In the genomic region with DNA sequence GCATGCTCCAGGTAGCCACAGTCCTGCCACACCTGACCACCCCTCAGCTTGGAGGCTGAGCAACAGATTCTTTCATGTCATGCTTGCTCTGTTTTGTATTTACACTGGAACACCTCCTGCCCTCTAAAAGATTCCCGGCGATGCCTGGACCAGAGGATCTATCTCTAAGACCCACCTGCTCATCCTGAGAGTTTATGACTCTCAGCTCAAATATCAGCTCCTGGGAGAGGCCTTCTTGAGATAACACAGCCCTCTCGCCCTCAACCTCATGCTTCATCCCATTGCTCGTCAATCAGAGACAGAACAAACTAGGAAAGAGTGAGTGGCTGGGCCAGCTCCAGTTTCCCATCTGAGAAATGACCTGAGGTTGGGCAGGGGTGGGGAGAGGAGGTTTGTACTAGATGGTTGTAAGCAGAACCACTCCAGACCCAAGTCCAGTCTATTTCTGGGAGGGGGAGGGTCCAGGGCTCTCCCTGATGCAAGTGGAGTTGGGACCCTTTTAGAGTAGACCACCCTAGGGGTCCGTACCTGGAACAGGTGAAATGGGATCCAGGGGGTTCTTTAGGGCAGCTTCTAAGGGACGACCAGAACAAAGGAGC, we compare ENCODE assay signal across 23 cellular contexts.
DNase-seq lines count a peak whose midpoint lies in the region; ATAC-seq, FAIRE-seq and TF ChIP-seq lines count a peak whose summit lies in the region.
"Had no signal": no experiment of that assay in that cellular context is flagged by ENCODE, and none has a peak within 500 bp of the region (broad histone marks: within the 10 kb centered on the region; RNA-seq: fewer than 3 reads in every experiment).

No MANE protein-coding gene starts in this region.

- no peaks in the 10 kb centered on the region for H3K9me1 ChIP-seq in K562 (ENCODE audit: control insufficient read depth, insufficient read depth, low read length)

- TF ChIP-seq RAD21 in K562 (CRISPR knock-in tag; conservative IDR thresholded peaks at IDR 0.05 in 1 of 2, IDR thresholded peaks at IDR 0.05 in 1 of 2), result no peak

- H3K4me2 ChIP-seq in Karpas-422 (ENCODE audit: low read depth, low read length, poor library complexity, severe bottlenecking) (no peak overlapping the region), K562 (ENCODE audit: insufficient read depth, low read length) (no peak overlapping the region)
- H3K4me2 ChIP-seq: GM23338 had no signal

- intact Hi-C loops in K562 (cut with micrococcal nuclease), result no loop called here

- peak; percentile 6 for DNase-seq in Karpas-422
- DNase-seq in K562 (ENCODE audit: extremely low read depth in 1 of 4, low spot score in 3 of 4), result peak in 2 of 4 experiments; percentile 40 to 56
- peak; percentile 22 for DNase-seq in lung (ENCODE audit: low spot score)
- DNase-seq in type B pancreatic cell (ENCODE audit: extremely low spot score, unreplicated experiment), result peak; percentile 34
- no peak for DNase-seq in MG63
- DNase-seq: ACHN; BE2C; C1 segment of cervical spinal cord; CD4-positive, CD25-positive, alpha-beta regulatory T cell; CD8-positive, alpha-beta memory T cell; COR-L47; DMS 273 treated with DMSO at 0.1 percent for 48 hours; DMS53; DND-41; EL; HCEC 1CT; HFFc6 had no signal

- peaks cover 14% of the 10 kb centered on the region for H3K4me1 Mint-ChIP-seq in type B pancreatic cell (ENCODE audit: unreplicated experiment)

- H3K4me1 ChIP-seq in Karpas-422 (ENCODE audit: low read length) (no peaks in the 10 kb centered on the region), K562 (replicated peaks in 1 of 2; ENCODE audit: control insufficient read depth in 2 of 2, insufficient read depth in 2 of 2, low read length in 2 of 2) (no peaks in the 10 kb centered on the region; a peak in 1 of 5 replicates), lung (ENCODE audit: control insufficient read depth in 2 of 2, insufficient read depth in 2 of 2, low read length in 2 of 2) (no peaks in the 10 kb centered on the region)
- H3K4me1 ChIP-seq: BE2C had no signal

- no peak for TF ChIP-seq EP300 in K562 (IDR thresholded peaks at IDR 0.05; ENCODE audit: low read length)

- H3K9me2 ChIP-seq in Karpas-422 (replicated peaks; ENCODE audit: insufficient read depth, low read length), result no peaks in the 10 kb centered on the region

- ATAC-seq in K562 (peak; percentile 47), lung (ENCODE audit: insufficient read depth, low FRiP score) (no peak), HG03196 (IDR thresholded peaks at IDR 0.05; ENCODE audit: unreplicated experiment) (no peak), GM21515 (IDR thresholded peaks at IDR 0.05; ENCODE audit: unreplicated experiment) (no peak)
- ATAC-seq: GM12878, GM23338 had no signal

- no peak overlapping the region for H3K27ac ChIP-seq in Karpas-422 (ENCODE audit: low read length)
- no peak overlapping the region for H3K27ac ChIP-seq in K562 (ENCODE audit: extremely low read depth, low read depth, low read length)
- no peak overlapping the region for H3K27ac ChIP-seq in lung (ENCODE audit: low read depth in 1 of 2, low read length in 1 of 2)

- H3K4me3 Mint-ChIP-seq in type B pancreatic cell, result no peak overlapping the region
- H3K4me3 Mint-ChIP-seq: CD4-positive, CD25-positive, alpha-beta regulatory T cell; CD8-positive, alpha-beta memory T cell; GM23338; HFFc6 had no signal

- TF ChIP-seq POLR2A in K562 (conservative IDR thresholded peaks at IDR 0.05), result no peak

- H3K4me3 ChIP-seq in Karpas-422 (ENCODE audit: low read length) (no peak overlapping the region), K562 (no peak overlapping the region), lung (no peak overlapping the region), MG63 (no peak overlapping the region)
- H3K4me3 ChIP-seq: GM12878, GM23338 had no signal

- no peak for FAIRE-seq in K562 (lab: Jason Lieb, UNC)
- FAIRE-seq: A204.1, GM12878, H54 had no signal

- no TSS peak for BruUV-seq in K562 (replicated peaks; lab: Mats Ljungman, UMichigan)

- no peaks in the 10 kb centered on the region for H3K36me3 Mint-ChIP-seq in type B pancreatic cell
- H3K36me3 Mint-ChIP-seq: CD4-positive, CD25-positive, alpha-beta regulatory T cell; CD8-positive, alpha-beta memory T cell had no signal

- H3K9ac ChIP-seq in Karpas-422 (ENCODE audit: low read length), result no peak overlapping the region
- H3K9ac ChIP-seq in K562 (ENCODE audit: insufficient read depth in 1 of 2, low read depth in 2 of 2, low read length in 2 of 2), result no peak overlapping the region

- no peaks in the 10 kb centered on the region for H3K9me3 ChIP-seq in Karpas-422 (ENCODE audit: low read length)
- 0 out of 2 replicates have a peak, but pooled peaks cover 6% of the 10 kb centered on the region for H3K9me3 ChIP-seq in K562 (replicated peaks; ENCODE audit: control insufficient read depth, insufficient read depth, low read depth, low read length)
- H3K9me3 ChIP-seq in lung (ENCODE audit: control insufficient read depth in 2 of 2, insufficient read depth in 1 of 2, low read length in 1 of 2), result no peaks in the 10 kb centered on the region
- peaks cover 6% of the 10 kb centered on the region; the same call in 1 of the 2 replicates for H3K9me3 ChIP-seq in MG63
- H3K9me3 ChIP-seq: BE2C had no signal

- no peak overlapping the region for H3K27ac Mint-ChIP-seq in type B pancreatic cell
- H3K27ac Mint-ChIP-seq: GM23338, HFFc6 had no signal

- H3K27me3 Mint-ChIP-seq in type B pancreatic cell, result peaks cover 8% of the 10 kb centered on the region

- no peak for TF ChIP-seq CTCF in K562 (IDR thresholded peaks at IDR 0.05 in 2 of 3, conservative IDR thresholded peaks at IDR 0.05 in 1 of 3; ENCODE audit: insufficient read depth in 2 of 3, low read depth in 1 of 3, low read length in 3 of 3)
- no peak for TF ChIP-seq CTCF in lung (IDR thresholded peaks at IDR 0.05; ENCODE audit: control extremely low read depth, extremely low read depth)
- TF ChIP-seq CTCF in type B pancreatic cell (conservative IDR thresholded peaks at IDR 0.05), result no peak

- POLR2A ChIA-PET in K562 (lab: Yijun Ruan, JAX), result interaction anchor here (0.6 to 1.9 kb wide), 5 partner anchors 11 to 116 kb away, joined by 3 to 4 read pairs (median 3); no protein-coding TSS in a partner anchor

- H3K79me2 ChIP-seq in Karpas-422 (ENCODE audit: low read length), result no peaks in the 10 kb centered on the region
- no peaks in the 10 kb centered on the region for H3K79me2 ChIP-seq in K562 (ENCODE audit: control insufficient read depth, insufficient read depth, low read length)

- in situ Hi-C loops in K562 (cut with MboI), result no loop called here

- WGBS in K562 (ENCODE audit: insufficient coverage, low coverage, missing lambda C conversion rate), result 1% methylated on average over 6 of the region's 6 CpGs
- 65 to 82% methylated on average over 6 of the region's 6 CpGs for WGBS in lung, 2 donors

- CTCF ChIA-PET in K562 (lab: Yijun Ruan, JAX; ENCODE audit: low intra/inter-chr PET ratio), result no interaction called here

- H3K36me3 ChIP-seq in Karpas-422 (ENCODE audit: insufficient read depth, low read length), result no peaks in the 10 kb centered on the region
- H3K36me3 ChIP-seq in K562 (ENCODE audit: control insufficient read depth, insufficient read depth, low read length), result no peaks in the 10 kb centered on the region
- no peaks in the 10 kb centered on the region for H3K36me3 ChIP-seq in lung (ENCODE audit: control insufficient read depth in 2 of 2, insufficient read depth in 2 of 2, low read length in 2 of 2)
- H3K36me3 ChIP-seq in MG63, result no peaks in the 10 kb centered on the region
- H3K36me3 ChIP-seq: BE2C had no signal

- H2AFZ ChIP-seq in Karpas-422 (ENCODE audit: low read length) (no peak overlapping the region), K562 (ENCODE audit: low read depth, low read length) (no peak overlapping the region)
- H2AFZ ChIP-seq: GM23338 had no signal

- H3K27me3 ChIP-seq in Karpas-422 (ENCODE audit: low read length) (peaks cover 2% of the 10 kb centered on the region; the same call in 1 of the 2 replicates), K562 (ENCODE audit: control insufficient read depth in 2 of 2, insufficient read depth in 2 of 2, low read length in 2 of 2) (peaks cover 4 to 35% of the 10 kb centered on the region in 2 experiments; a peak in 3 of 5 replicates), lung (ENCODE audit: control insufficient read depth, insufficient read depth) (no peaks in the 10 kb centered on the region), MG63 (no peaks in the 10 kb centered on the region)
- H3K27me3 ChIP-seq: BE2C had no signal

- H4K20me1 ChIP-seq in Karpas-422 (ENCODE audit: insufficient read depth, low read depth, low read length), result no peaks in the 10 kb centered on the region
- no peaks in the 10 kb centered on the region for H4K20me1 ChIP-seq in K562 (replicated peaks; ENCODE audit: control insufficient read depth, insufficient read depth, low read length)

- no peaks in the 10 kb centered on the region for H3K9me3 Mint-ChIP-seq in type B pancreatic cell

TF ChIP-seq in K562, 482 proteins besides CTCF, POLR2A, EP300 and RAD21 (continues in another document):
- TF ChIP-seq ARID1B (IDR thresholded peaks at IDR 0.05) (peak; percentile 85), CBFA2T3 (IDR thresholded peaks at IDR 0.05) (peak; percentile 81), TCF3 (CRISPR knock-in tag; IDR thresholded peaks at IDR 0.05) (peak; percentile 89), POLR3A (IDR thresholded peaks at IDR 0.05; ENCODE audit: borderline replicate concordance, extremely low read depth, insufficient read depth, insufficient read length) (no peak), CTBP1 (IDR thresholded peaks at IDR 0.05; ENCODE audit: borderline replicate concordance) (peak; percentile 78; the same call in 1 of the 2 replicates), SOX6 (IDR thresholded peaks at IDR 0.05) (peak; percentile 32; the same call in 1 of the 2 replicates), FOSL1 (tag; conservative IDR thresholded peaks at IDR 0.05) (0 out of 2 replicates have a peak, but pooled peaks have one; percentile 13), ZNF707 (CRISPR knock-in tag; conservative IDR thresholded peaks at IDR 0.05) (no peak), HDAC1 (IDR thresholded peaks at IDR 0.05) (peak in 1 of 2 experiments; percentile 40; a peak in 1 of 4 replicates), TOE1 (IDR thresholded peaks at IDR 0.05; ENCODE audit: borderline replicate concordance) (no peak), TOE1 (CRISPR knock-in tag; IDR thresholded peaks at IDR 0.05; ENCODE audit: borderline replicate concordance, low read depth) (no peak), SMARCA5 (IDR thresholded peaks at IDR 0.05) (no peak), ADNP (tag; IDR thresholded peaks at IDR 0.05) (no peak)
- TF ChIP-seq, protein P1, sequence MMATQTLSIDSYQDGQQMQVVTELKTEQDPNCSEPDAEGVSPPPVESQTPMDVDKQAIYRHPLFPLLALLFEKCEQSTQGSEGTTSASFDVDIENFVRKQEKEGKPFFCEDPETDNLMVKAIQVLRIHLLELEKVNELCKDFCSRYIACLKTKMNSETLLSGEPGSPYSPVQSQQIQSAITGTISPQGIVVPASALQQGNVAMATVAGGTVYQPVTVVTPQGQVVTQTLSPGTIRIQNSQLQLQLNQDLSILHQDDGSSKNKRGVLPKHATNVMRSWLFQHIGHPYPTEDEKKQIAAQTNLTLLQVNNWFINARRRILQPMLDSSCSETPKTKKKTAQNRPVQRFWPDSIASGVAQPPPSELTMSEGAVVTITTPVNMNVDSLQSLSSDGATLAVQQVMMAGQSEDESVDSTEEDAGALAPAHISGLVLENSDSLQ (IDR thresholded peaks at IDR 0.05), result peak; percentile 40; the same call in 1 of the 2 replicates
